Comparison of ENCODE assay signal across 28 cellular contexts in genomic region chr6:20647585-20647984, GRCh38.
"Had no signal": no experiment of that assay in that cellular context is flagged by ENCODE, and none has a peak within 500 bp of the region (broad histone marks: within the 10 kb centered on the region; RNA-seq: fewer than 3 reads in every experiment).

No MANE protein-coding gene starts in this region.

- H3K27ac Mint-ChIP-seq: activated naive CD4-positive, alpha-beta T cell treated with anti-CD3 and anti-CD28 coated beads, Interleukin-2, amount 10 ng/mL, durations not matched to agents 7 days and 5 days; activated T-helper 1 cell treated with anti-CD3 and anti-CD28 coated beads, Interleukin-12 subunit alpha, Interleukin-12 subunit beta, Interleukin-2, Interleukin-4 antibody, amounts not matched to agents 30 ng/mL and 10 ng/mL and 1 ng/mL, durations not matched to agents 14 hours and 24 hours and 36 hours; dendritic cell treated with granulocyte-macrophage colony-stimulating factor and Interleukin-4, amounts not matched to agents 40 ng/mL and 50 ng/mL, for 4 days; immature natural killer cell; mesothelial cell of epicardium; naive B cell; nephron progenitor cell; stimulated activated effector memory CD8-positive, alpha-beta T cell treated with anti-CD3 and anti-CD28 coated beads, Interleukin-12 subunit alpha, Interleukin-12 subunit beta, amount 100 ng/mL, for 72 hours; T-helper 1 cell treated with Interleukin-12 subunit alpha and Interleukin-12 subunit beta and Interleukin-4 antibody, amounts not matched to agents 30 μg/mL and 1 μg/mL, for 36 hours had no signal

- H3K4me3 Mint-ChIP-seq: activated naive CD4-positive, alpha-beta T cell treated with anti-CD3 and anti-CD28 coated beads, Interleukin-2, amount 10 ng/mL, durations not matched to agents 7 days and 5 days; activated T-helper 1 cell treated with anti-CD3 and anti-CD28 coated beads, Interleukin-12 subunit alpha, Interleukin-12 subunit beta, Interleukin-2, Interleukin-4 antibody, amounts not matched to agents 30 ng/mL and 10 ng/mL and 1 ng/mL, durations not matched to agents 14 hours and 24 hours and 36 hours; central memory CD8-positive, alpha-beta T cell; dendritic cell treated with granulocyte-macrophage colony-stimulating factor and Interleukin-4, amounts not matched to agents 40 ng/mL and 50 ng/mL, for 4 days; immature natural killer cell; mesothelial cell of epicardium; naive B cell; nephron progenitor cell; stimulated activated effector memory CD8-positive, alpha-beta T cell treated with anti-CD3 and anti-CD28 coated beads, Interleukin-12 subunit alpha, Interleukin-12 subunit beta, amount 100 ng/mL, for 72 hours; T-helper 1 cell treated with Interleukin-12 subunit alpha and Interleukin-12 subunit beta and Interleukin-4 antibody, amounts not matched to agents 30 μg/mL and 1 μg/mL, for 36 hours had no signal

- H3K4me3 ChIP-seq: gastrocnemius medialis, sigmoid colon, suprapubic skin, tibial artery had no signal

- H3K36me3 ChIP-seq: gastrocnemius medialis, neutrophil, suprapubic skin had no signal

- H3K9me3 Mint-ChIP-seq: activated naive CD4-positive, alpha-beta T cell treated with anti-CD3 and anti-CD28 coated beads, Interleukin-2, amount 10 ng/mL, durations not matched to agents 7 days and 5 days; activated T-helper 1 cell treated with anti-CD3 and anti-CD28 coated beads, Interleukin-12 subunit alpha, Interleukin-12 subunit beta, Interleukin-2, Interleukin-4 antibody, amounts not matched to agents 30 ng/mL and 10 ng/mL and 1 ng/mL, durations not matched to agents 14 hours and 24 hours and 36 hours; dendritic cell treated with granulocyte-macrophage colony-stimulating factor and Interleukin-4, amounts not matched to agents 40 ng/mL and 50 ng/mL, for 4 days; immature natural killer cell; nephron progenitor cell; stimulated activated effector memory CD8-positive, alpha-beta T cell treated with anti-CD3 and anti-CD28 coated beads, Interleukin-12 subunit alpha, Interleukin-12 subunit beta, amount 100 ng/mL, for 72 hours; T-helper 1 cell treated with Interleukin-12 subunit alpha and Interleukin-12 subunit beta and Interleukin-4 antibody, amounts not matched to agents 30 μg/mL and 1 μg/mL, for 36 hours had no signal

- H3K27ac ChIP-seq: gastrocnemius medialis, neutrophil, sigmoid colon, suprapubic skin, tibial artery, VCaP had no signal

- H3K27me3 Mint-ChIP-seq: activated naive CD4-positive, alpha-beta T cell treated with anti-CD3 and anti-CD28 coated beads, Interleukin-2, amount 10 ng/mL, durations not matched to agents 7 days and 5 days; central memory CD8-positive, alpha-beta T cell; dendritic cell treated with granulocyte-macrophage colony-stimulating factor and Interleukin-4, amounts not matched to agents 40 ng/mL and 50 ng/mL, for 4 days; naive B cell had no signal

- H3K27me3 ChIP-seq: gastrocnemius medialis, neutrophil, sigmoid colon, suprapubic skin, tibial artery had no signal

- H3K4me1 Mint-ChIP-seq: nephron progenitor cell had no signal

- H3K9me3 ChIP-seq: gastrocnemius medialis, neutrophil, sigmoid colon, suprapubic skin, tibial artery had no signal

- DNase-seq: activated CD4-positive, alpha-beta T cell treated with anti-CD3 and anti-CD28 coated beads for 48 hours; activated CD4-positive, alpha-beta T cell treated with anti-CD3 and anti-CD28 coated beads, Interleukin-2, amount 50 U/mL, for 48 hours; activated CD8-positive, alpha-beta memory T cell treated with anti-CD3 and anti-CD28 coated beads for 24 hours; activated effector memory CD4-positive, alpha-beta T cell treated with anti-CD3 and anti-CD28 coated beads, Interleukin-2, amount 50 U/mL, for 16 hours; activated naive CD4-positive, alpha-beta T cell treated with anti-CD3 and anti-CD28 coated beads, Interleukin-2, amount 10 ng/mL, durations not matched to agents 7 days and 5 days; activated T-cell treated with anti-CD3 and anti-CD28 coated beads, Interleukin-2, amount 50 U/mL, for 1 hour; effector CD8-positive, alpha-beta T cell; gastrocnemius medialis; head of caudate nucleus; hypothalamus; immature natural killer cell; kidney; naive B cell; nephron progenitor cell; sigmoid colon; small intestine; stimulated activated CD4-positive, alpha-beta T cell treated with anti-CD3 and anti-CD28 coated beads, Interleukin-4, amount 100 ng/mL, for 24 hours; T-helper 9 cell; tibial artery had no signal

- H3K4me1 ChIP-seq: gastrocnemius medialis, sigmoid colon, suprapubic skin, tibial artery had no signal
